ENCODE assay signal across 1 cellular context in the genomic region with DNA sequence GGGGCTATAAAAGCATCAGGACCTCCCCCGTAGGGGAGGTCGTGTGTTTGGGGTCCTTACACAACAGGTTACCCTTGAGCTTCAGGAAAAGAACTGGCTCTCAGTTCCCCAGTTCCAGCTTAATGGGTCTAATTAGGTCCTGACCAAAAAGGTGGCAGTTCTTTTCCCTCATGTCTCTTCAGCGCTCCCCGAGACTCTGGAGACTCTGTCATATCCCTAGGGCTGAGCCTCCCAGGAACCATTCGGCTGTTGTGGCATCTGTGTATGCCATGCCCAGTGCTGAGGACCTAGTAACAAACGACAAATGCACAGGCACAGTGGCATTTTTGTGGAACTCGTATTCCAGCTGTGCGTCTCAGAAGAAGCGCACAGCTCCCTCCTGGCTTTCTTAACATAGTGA.
TF ChIP-seq lines count a peak whose summit lies in the region.

No MANE protein-coding gene starts in this region.

TF ChIP-seq in GM12878, 131 proteins besides CTCF, POLR2A, EP300 and RAD21 (continued from another document):
- 0 out of 2 replicates have a peak, but pooled peaks have one; percentile 43 for TF ChIP-seq POLR2AphosphoS5 (IDR thresholded peaks at IDR 0.05; ENCODE audit: low read length)
- TF ChIP-seq, protein P1, sequence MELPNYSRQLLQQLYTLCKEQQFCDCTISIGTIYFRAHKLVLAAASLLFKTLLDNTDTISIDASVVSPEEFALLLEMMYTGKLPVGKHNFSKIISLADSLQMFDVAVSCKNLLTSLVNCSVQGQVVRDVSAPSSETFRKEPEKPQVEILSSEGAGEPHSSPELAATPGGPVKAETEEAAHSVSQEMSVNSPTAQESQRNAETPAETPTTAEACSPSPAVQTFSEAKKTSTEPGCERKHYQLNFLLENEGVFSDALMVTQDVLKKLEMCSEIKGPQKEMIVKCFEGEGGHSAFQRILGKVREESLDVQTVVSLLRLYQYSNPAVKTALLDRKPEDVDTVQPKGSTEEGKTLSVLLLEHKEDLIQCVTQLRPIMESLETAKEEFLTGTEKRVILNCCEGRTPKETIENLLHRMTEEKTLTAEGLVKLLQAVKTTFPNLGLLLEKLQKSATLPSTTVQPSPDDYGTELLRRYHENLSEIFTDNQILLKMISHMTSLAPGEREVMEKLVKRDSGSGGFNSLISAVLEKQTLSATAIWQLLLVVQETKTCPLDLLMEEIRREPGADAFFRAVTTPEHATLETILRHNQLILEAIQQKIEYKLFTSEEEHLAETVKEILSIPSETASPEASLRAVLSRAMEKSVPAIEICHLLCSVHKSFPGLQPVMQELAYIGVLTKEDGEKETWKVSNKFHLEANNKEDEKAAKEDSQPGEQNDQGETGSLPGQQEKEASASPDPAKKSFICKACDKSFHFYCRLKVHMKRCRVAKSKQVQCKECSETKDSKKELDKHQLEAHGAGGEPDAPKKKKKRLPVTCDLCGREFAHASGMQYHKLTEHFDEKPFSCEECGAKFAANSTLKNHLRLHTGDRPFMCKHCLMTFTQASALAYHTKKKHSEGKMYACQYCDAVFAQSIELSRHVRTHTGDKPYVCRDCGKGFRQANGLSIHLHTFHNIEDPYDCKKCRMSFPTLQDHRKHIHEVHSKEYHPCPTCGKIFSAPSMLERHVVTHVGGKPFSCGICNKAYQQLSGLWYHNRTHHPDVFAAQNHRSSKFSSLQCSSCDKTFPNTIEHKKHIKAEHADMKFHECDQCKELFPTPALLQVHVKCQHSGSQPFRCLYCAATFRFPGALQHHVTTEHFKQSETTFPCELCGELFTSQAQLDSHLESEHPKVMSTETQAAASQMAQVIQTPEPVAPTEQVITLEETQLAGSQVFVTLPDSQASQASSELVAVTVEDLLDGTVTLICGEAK (IDR thresholded peaks at IDR 0.05; ENCODE audit: borderline replicate concordance), result no peak
- TF ChIP-seq POU2F2 (IDR thresholded peaks at IDR 0.05; ENCODE audit: borderline replicate concordance, low read depth, low read length), result peak; percentile 11; the same call in 1 of the 3 replicates
